8 cellular contexts compared by ENCODE assay signal in genomic region chr1:198465201-198466144, GRCh38.
DNase-seq lines count a peak whose midpoint lies in the region; ATAC-seq and TF ChIP-seq lines count a peak whose summit lies in the region.

No MANE protein-coding gene starts in this region.

- H3K27me3 Mint-ChIP-seq in T-helper 17 cell = peaks cover 4% of the 10 kb centered on the region

- H3K27ac ChIP-seq in DOHH2 (ENCODE audit: low read depth, low read length) = no peak overlapping the region

- no peak overlapping the region for H3K4me3 ChIP-seq in DOHH2 (ENCODE audit: low read length)
- H3K4me3 ChIP-seq in fibroblast of the aortic adventitia (ENCODE audit: low read depth, low read length) = no peak overlapping the region
- no peak overlapping the region for H3K4me3 ChIP-seq in H7 (ENCODE audit: insufficient read depth, low read depth, low read length)

- no peaks in the 10 kb centered on the region for H3K79me2 ChIP-seq in DOHH2 (ENCODE audit: control insufficient read depth, low read length)

- peak; percentile 76 for TF ChIP-seq CTCF in DOHH2 (IDR thresholded peaks at IDR 0.05; ENCODE audit: low read depth, low read length, poor library complexity, severe bottlenecking)
- peak; percentile 59 for TF ChIP-seq CTCF in fibroblast of the aortic adventitia (IDR thresholded peaks at IDR 0.05; ENCODE audit: insufficient read depth, low read length)
- peak in 1 of 3 donors; percentile 17 for TF ChIP-seq CTCF in omental fat pad (IDR thresholded peaks at IDR 0.05)

- H3K27me3 ChIP-seq in DOHH2 (ENCODE audit: control insufficient read depth, low read length) (no peaks in the 10 kb centered on the region), H7 (ENCODE audit: control insufficient read depth, insufficient read depth, low read length) (no peaks in the 10 kb centered on the region)

- H3K27ac Mint-ChIP-seq in T-helper 17 cell = no peak overlapping the region

- H3K4me3 Mint-ChIP-seq in T-helper 17 cell = no peak overlapping the region

- ATAC-seq in GM21619 (IDR thresholded peaks at IDR 0.05; ENCODE audit: unreplicated experiment) (peak; percentile 65), T-helper 17 cell (peak; percentile 54), omental fat pad (ENCODE audit: low FRiP score) (peak; percentile 73)

- no peak overlapping the region for H3K4me2 ChIP-seq in DOHH2 (ENCODE audit: low read length)

- no peaks in the 10 kb centered on the region for H3K4me1 ChIP-seq in DOHH2 (ENCODE audit: control insufficient read depth, low read length)

- H3K36me3 Mint-ChIP-seq in T-helper 17 cell (ENCODE audit: low read depth) = no peaks in the 10 kb centered on the region

- no peaks in the 10 kb centered on the region for H4K20me1 ChIP-seq in DOHH2 (ENCODE audit: control insufficient read depth, insufficient read depth, low read depth, low read length)

- H3K9me3 ChIP-seq in DOHH2 (ENCODE audit: control insufficient read depth, insufficient read depth, low read length) (no peaks in the 10 kb centered on the region), T-helper 17 cell (ENCODE audit: control insufficient read depth, low read length, poor library complexity, severe bottlenecking) (no peaks in the 10 kb centered on the region)

- no peaks in the 10 kb centered on the region for H3F3A ChIP-seq in DOHH2 (ENCODE audit: control insufficient read depth, insufficient read depth)

- peaks cover 5% of the 10 kb centered on the region for H3K4me1 Mint-ChIP-seq in T-helper 17 cell

- H3K36me3 ChIP-seq in DOHH2 (ENCODE audit: control insufficient read depth, low read length) (no peaks in the 10 kb centered on the region), H7 (replicated peaks; ENCODE audit: control insufficient read depth, insufficient read depth, low read length) (no peaks in the 10 kb centered on the region)

- no peaks in the 10 kb centered on the region for H3K9me2 ChIP-seq in DOHH2 (replicated peaks; ENCODE audit: control insufficient read depth, low read length)

- peak; percentile 62 for DNase-seq in NCI-H128 (lab: John Stamatoyannopoulos, UW; ENCODE audit: unreplicated experiment)
- no peak for DNase-seq in T-helper 17 cell
- DNase-seq in fibroblast of the aortic adventitia (ENCODE audit: low read depth) = peak; percentile 82
- DNase-seq in omental fat pad (ENCODE audit: low spot score) = no peak
- DNase-seq in H7 = no peak
- no peak for DNase-seq in activated gamma-delta T cell (lab: John Stamatoyannopoulos, UW)

Comparison
In these comparisons a context has a peak if more than half of its experiments do, and no peak if none do; other contexts are left out.
1. DNase-seq: peak in NCI-H128 (single experiment) and fibroblast of the aortic adventitia (single experiment); none in T-helper 17 cell (0 of 3), omental fat pad (single experiment), H7 (single experiment) and activated gamma-delta T cell (single experiment).
2. Peak in every context shown above with its lines, with median percentiles within 50 percentile points of each other: ATAC-seq.